Comparison of ENCODE assay signal across 10 cellular contexts in genomic region chr2:216339456-216340279, GRCh38. TPM values are rescaled to one million over a fixed set of nuclear protein-coding genes. Genes with fewer than 3 reads are reported as not detected.
DNase-seq lines count a peak whose midpoint lies in the region; ATAC-seq and TF ChIP-seq lines count a peak whose summit lies in the region.
"Had no signal": no experiment of that assay in that cellular context is flagged by ENCODE, and none has a peak within 500 bp of the region (broad histone marks: within the 10 kb centered on the region; RNA-seq: fewer than 3 reads in every experiment).

No MANE protein-coding gene starts in this region.

- H3K27me3 ChIP-seq in right cardiac atrium (ENCODE audit: control insufficient read depth, insufficient read depth): no peaks in the 10 kb centered on the region
- no peaks in the 10 kb centered on the region for H3K27me3 ChIP-seq in uterus
- no peaks in the 10 kb centered on the region for H3K27me3 ChIP-seq in tibial nerve

- no peaks in the 10 kb centered on the region for H3K36me3 ChIP-seq in uterus
- no peaks in the 10 kb centered on the region for H3K36me3 ChIP-seq in tibial nerve

- H3K4me3 ChIP-seq in right cardiac atrium (ENCODE audit: low read length) (no peak overlapping the region), uterus (no peak overlapping the region), tibial nerve (no peak overlapping the region)

- H3K4me1 ChIP-seq in right cardiac atrium (ENCODE audit: control insufficient read depth, insufficient read depth, low read length): peaks cover 11% of the 10 kb centered on the region
- H3K4me1 ChIP-seq in uterus: peaks cover 0 to 4% of the 10 kb centered on the region in 2 donors
- peaks cover 0 to 22% (median 4%) of the 10 kb centered on the region in 4 donors for H3K4me1 ChIP-seq in tibial nerve

- H3K27ac ChIP-seq in right cardiac atrium (ENCODE audit: low read length) (no peak overlapping the region), uterus (peak overlapping the region; percentile 64 to 68), tibial nerve (peak overlapping the region in 2 of 4 donors; percentile 16 to 50)
- H3K27ac ChIP-seq: 22Rv1 had no signal

- DNase-seq in DMS53 (lab: John Stamatoyannopoulos, UW): peak; percentile 20
- DNase-seq in DMS53 treated with DMSO at 0.1 percent for 48 hours (lab: John Stamatoyannopoulos, UW; ENCODE audit: unreplicated experiment): no peak
- DNase-seq in right cardiac atrium: peak; percentile 44 to 72 (median 59)
- DNase-seq in uterus: peak; percentile 22 to 42
- no peak for DNase-seq in OCI-M2 (lab: John Stamatoyannopoulos, UW; ENCODE audit: unreplicated experiment)
- DNase-seq in UCSD-AML1 (lab: John Stamatoyannopoulos, UW; ENCODE audit: unreplicated experiment): no peak
- no peak for DNase-seq in tibial nerve (ENCODE audit: low spot score in 2 of 2)
- DNase-seq: activated naive CD4-positive, alpha-beta T cell treated with Interleukin-2 at 50 U/mL for 16 hours had no signal

- peak in 1 of 4 experiments; percentile 14 for TF ChIP-seq CTCF in uterus (IDR thresholded peaks at IDR 0.05)
- no peak for TF ChIP-seq CTCF in tibial nerve (IDR thresholded peaks at IDR 0.05)

- no peaks in the 10 kb centered on the region for H3K9me3 ChIP-seq in right cardiac atrium (ENCODE audit: control insufficient read depth, low read length)
- no peaks in the 10 kb centered on the region for H3K9me3 ChIP-seq in uterus
- no peaks in the 10 kb centered on the region for H3K9me3 ChIP-seq in tibial nerve

- intact Hi-C loops in right cardiac atrium (cut with DNase I): no loop called here
- intact Hi-C loops in uterus (cut with DNase I; ENCODE audit: low total_unique reads): no loop called here

- ATAC-seq in SK-N-SH treated with all-trans-retinoic acid at 6 μM for 48 hours (peak; percentile 80), right cardiac atrium (peak; percentile 84 to 89)

- no peak for TF ChIP-seq EP300 in tibial nerve (IDR thresholded peaks at IDR 0.05)

- WGBS in right cardiac atrium: 35% methylated on average over 7 of the region's 7 CpGs
- WGBS in tibial nerve, 2 donors: 25 to 32% methylated on average over 7 of the region's 7 CpGs

- no peak for TF ChIP-seq POLR2A in uterus (IDR thresholded peaks at IDR 0.05)
- TF ChIP-seq POLR2A in tibial nerve (IDR thresholded peaks at IDR 0.05): no peak

TF ChIP-seq in SK-N-SH treated with all-trans-retinoic acid at 6 μM for 48 hours, 23 proteins besides CTCF, POLR2A, EP300 and RAD21:
- TF ChIP-seq ZC3H10 (CRISPR knock-in tag; IDR thresholded peaks at IDR 0.05) (no peak), BACH2 (CRISPR knock-in tag; IDR thresholded peaks at IDR 0.05; ENCODE audit: borderline replicate concordance) (no peak), CREB5 (CRISPR knock-in tag; IDR thresholded peaks at IDR 0.05; ENCODE audit: low read depth) (no peak), GLIS3 (CRISPR knock-in tag; IDR thresholded peaks at IDR 0.05) (no peak)
- TF ChIP-seq, protein P1, sequence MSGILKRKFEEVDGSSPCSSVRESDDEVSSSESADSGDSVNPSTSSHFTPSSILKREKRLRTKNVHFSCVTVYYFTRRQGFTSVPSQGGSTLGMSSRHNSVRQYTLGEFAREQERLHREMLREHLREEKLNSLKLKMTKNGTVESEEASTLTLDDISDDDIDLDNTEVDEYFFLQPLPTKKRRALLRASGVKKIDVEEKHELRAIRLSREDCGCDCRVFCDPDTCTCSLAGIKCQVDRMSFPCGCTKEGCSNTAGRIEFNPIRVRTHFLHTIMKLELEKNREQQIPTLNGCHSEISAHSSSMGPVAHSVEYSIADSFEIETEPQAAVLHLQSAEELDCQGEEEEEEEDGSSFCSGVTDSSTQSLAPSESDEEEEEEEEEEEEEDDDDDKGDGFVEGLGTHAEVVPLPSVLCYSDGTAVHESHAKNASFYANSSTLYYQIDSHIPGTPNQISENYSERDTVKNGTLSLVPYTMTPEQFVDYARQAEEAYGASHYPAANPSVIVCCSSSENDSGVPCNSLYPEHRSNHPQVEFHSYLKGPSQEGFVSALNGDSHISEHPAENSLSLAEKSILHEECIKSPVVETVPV (CRISPR knock-in tag; IDR thresholded peaks at IDR 0.05): no peak

RNA-seq across cellular contexts. Expression of gene MARCHF4, which starts 32.6 kb away (rescaled TPM):
- total RNA-seq in right cardiac atrium (under 1 TPM in 1 of 4 donors, not detected in 3; 0.14 TPM), uterus (under 1 TPM in 1 of 4 donors, not detected in 3; 0.07 TPM), tibial nerve (not detected)
- polyA plus RNA-seq in right cardiac atrium: not detected

Comparison
In these comparisons a context has a peak if more than half of its experiments do, and no peak if none do; other contexts are left out.
1. DNase-seq: peak in DMS53 (single experiment), right cardiac atrium (3 of 3) and uterus (2 of 2); none in DMS53 treated with DMSO at 0.1 percent for 48 hours (single experiment), OCI-M2 (single experiment), UCSD-AML1 (single experiment) and tibial nerve (0 of 2).